Comparison of ENCODE assay signal across 11 cellular contexts in the genomic region with DNA sequence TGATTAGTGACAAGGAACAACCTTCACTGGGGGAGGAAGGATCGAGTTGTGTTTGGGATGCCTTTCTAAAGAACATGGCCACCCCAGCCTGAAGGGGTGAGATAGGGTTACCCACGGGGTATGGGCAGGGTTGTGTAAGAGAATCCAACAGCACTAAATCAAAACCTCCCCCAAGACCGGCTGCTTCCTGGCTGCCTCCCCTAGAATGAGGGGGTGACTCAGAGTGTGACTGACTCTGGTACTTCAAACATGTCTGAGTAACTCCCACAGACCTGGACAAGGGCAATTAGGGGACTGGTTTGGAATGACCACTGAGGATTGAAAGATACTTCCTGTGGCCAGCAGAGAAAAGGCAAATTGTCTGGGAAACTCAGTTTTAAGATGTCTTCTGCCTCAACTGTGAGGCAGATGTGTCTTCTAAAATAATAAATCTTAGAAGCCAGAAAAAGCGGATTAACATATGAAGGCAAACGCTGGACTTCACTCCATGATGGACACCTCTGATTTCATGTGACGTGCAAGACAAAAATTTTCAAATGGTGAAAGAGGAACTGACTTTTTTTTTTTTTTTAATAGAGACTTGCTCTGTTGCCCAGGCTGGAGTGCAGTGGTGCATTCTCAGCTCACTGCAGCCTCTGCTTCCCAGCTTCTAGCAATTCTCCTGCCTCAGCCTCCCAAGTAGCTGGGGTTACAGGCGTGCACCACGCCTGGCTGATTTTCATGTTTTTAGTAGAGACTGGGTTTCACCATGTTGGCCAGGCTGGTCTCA. TPM values are rescaled to one million over a fixed set of nuclear protein-coding genes. Genes with fewer than 3 reads are reported as not detected.
DNase-seq lines count a peak whose midpoint lies in the region; FAIRE-seq and TF ChIP-seq lines count a peak whose summit lies in the region.
"Had no signal": no experiment of that assay in that cellular context is flagged by ENCODE, and none has a peak within 500 bp of the region (broad histone marks: within the 10 kb centered on the region; RNA-seq: fewer than 3 reads in every experiment).

No MANE protein-coding gene starts in this region.

- intact Hi-C loops in CD14-positive monocyte (cut with micrococcal nuclease) = no loop called here

- FAIRE-seq in HTR-8/SVneo (lab: Jason Lieb, UNC) = peak; percentile 97

- H3K9ac ChIP-seq in skeletal muscle satellite cell (ENCODE audit: low read depth, low read length) = peak overlapping the region; percentile 37

- H3K4me3 Mint-ChIP-seq in chondrocyte (ENCODE audit: unreplicated experiment) (no peak overlapping the region), CD14-positive monocyte (no peak overlapping the region)
- H3K4me3 Mint-ChIP-seq: dendritic cell treated with granulocyte-macrophage colony-stimulating factor and Interleukin-4, amounts not matched to agents 40 ng/mL and 50 ng/mL, for 4 days had no signal

- TF ChIP-seq CTCF in chondrocyte (IDR thresholded peaks at IDR 0.05) = no peak
- no peak for TF ChIP-seq CTCF in CD14-positive monocyte (IDR thresholded peaks at IDR 0.05)

- peaks cover 21% of the 10 kb centered on the region for H3K4me1 ChIP-seq in skeletal muscle satellite cell (ENCODE audit: control insufficient read depth, insufficient read depth, low read length)

- H3K4me1 Mint-ChIP-seq in chondrocyte (ENCODE audit: low read depth) (peaks cover 30% of the 10 kb centered on the region), CD14-positive monocyte (peaks cover 6% of the 10 kb centered on the region)

- no peaks in the 10 kb centered on the region for H3K27me3 Mint-ChIP-seq in chondrocyte (ENCODE audit: low read depth)
- H3K27me3 Mint-ChIP-seq in CD14-positive monocyte (ENCODE audit: low read depth in 3 of 3) = peaks cover 10 to 22% (median 18%) of the 10 kb centered on the region in 3 donors

- DNase-seq in NOMO-1 treated with DMSO at 0.1 percent for 48 hours (lab: John Stamatoyannopoulos, UW; ENCODE audit: unreplicated experiment) (peak; percentile 43), NOMO-1 treated with dmso at 0.1 percent for 144 hours (lab: John Stamatoyannopoulos, UW; ENCODE audit: unreplicated experiment) (no peak), HTR-8/SVneo (ENCODE audit: insufficient read length, low spot score) (peak; percentile 86), chondrocyte (ENCODE audit: low spot score) (no peak), CD14-positive monocyte (ENCODE audit: low spot score) (no peak), DMS153 treated with DMSO at 0.1 percent for 48 hours (lab: John Stamatoyannopoulos, UW; ENCODE audit: unreplicated experiment) (no peak)
- no peak for DNase-seq in stimulated activated CD4-positive, alpha-beta T cell treated with anti-CD3 and anti-CD28 coated beads, Interleukin-12 subunit alpha, Interleukin-12 subunit beta, amount 100 ng/mL, for 4 hours
- DNase-seq: activated CD4-positive, CD25-positive, alpha-beta regulatory T cell treated with anti-CD3 and anti-CD28 coated beads, Interleukin-2, amount 50 U/mL, for 72 hours; NCI-H1436 had no signal

- peak overlapping the region; percentile 51 for H3K4me2 ChIP-seq in skeletal muscle satellite cell (ENCODE audit: low read length)

- H3K9me3 Mint-ChIP-seq in chondrocyte (ENCODE audit: low read depth) = no peaks in the 10 kb centered on the region
- no peaks in the 10 kb centered on the region for H3K9me3 Mint-ChIP-seq in CD14-positive monocyte
- H3K9me3 Mint-ChIP-seq: dendritic cell treated with granulocyte-macrophage colony-stimulating factor and Interleukin-4, amounts not matched to agents 40 ng/mL and 50 ng/mL, for 4 days had no signal

- H3K27ac Mint-ChIP-seq in chondrocyte (ENCODE audit: unreplicated experiment) (peak overlapping the region; percentile 69), CD14-positive monocyte (no peak overlapping the region)
- H3K27ac Mint-ChIP-seq: dendritic cell treated with granulocyte-macrophage colony-stimulating factor and Interleukin-4, amounts not matched to agents 40 ng/mL and 50 ng/mL, for 4 days had no signal

- H3K36me3 Mint-ChIP-seq in chondrocyte (ENCODE audit: low read depth) (no peaks in the 10 kb centered on the region), CD14-positive monocyte (no peaks in the 10 kb centered on the region)

- no peak overlapping the region for H3K4me3 ChIP-seq in skeletal muscle satellite cell (ENCODE audit: low read length)

- H3K27me3 ChIP-seq in skeletal muscle satellite cell (ENCODE audit: control insufficient read depth, insufficient read depth, low read length) = no peaks in the 10 kb centered on the region

- H3K36me3 ChIP-seq in skeletal muscle satellite cell (ENCODE audit: insufficient read depth, low read length) = no peaks in the 10 kb centered on the region

- no peaks in the 10 kb centered on the region for H3K9me3 ChIP-seq in skeletal muscle satellite cell (replicated peaks; ENCODE audit: low read length)

RNA-seq across cellular contexts. Expression of gene PTPN14, which starts 6.8 kb away (rescaled TPM):
- 125 to 174 TPM (median 136 TPM) in 3 replicates for total RNA-seq in chondrocyte
- 45.9 and 50.2 TPM in 2 replicates for total RNA-seq in skeletal muscle satellite cell (2012; rRNA removed)
- under 1 TPM; 0.01 TPM for polyA plus RNA-seq in CD14-positive monocyte

RNA-seq across cellular contexts. Expression of gene CENPF, which starts 44.8 kb away (rescaled TPM):
- 9.4 to 22.3 TPM (median 19.8 TPM) in 3 replicates for total RNA-seq in chondrocyte
- total RNA-seq in skeletal muscle satellite cell (2012; rRNA removed) = 18.8 and 21.2 TPM in 2 replicates
- polyA plus RNA-seq in CD14-positive monocyte = under 1 TPM in 1 of 2 donors, not detected in 1; 0.29 TPM

Comparison
In these comparisons a context has a peak if more than half of its experiments do, and no peak if none do; other contexts are left out.
1. DNase-seq: peak in NOMO-1 treated with DMSO at 0.1 percent for 48 hours (single experiment) and HTR-8/SVneo (single experiment); none in NOMO-1 treated with dmso at 0.1 percent for 144 hours (single experiment), chondrocyte (single experiment), CD14-positive monocyte (single experiment), DMS153 treated with DMSO at 0.1 percent for 48 hours (single experiment) and stimulated activated CD4-positive, alpha-beta T cell treated with anti-CD3 and anti-CD28 coated beads, Interleukin-12 subunit alpha, Interleukin-12 subunit beta, amount 100 ng/mL, for 4 hours (single experiment).